Comparison of ENCODE assay signal across 24 cellular contexts in genomic region chr10:111319866-111320265, GRCh38.
"Had no signal": no experiment of that assay in that cellular context is flagged by ENCODE, and none has a peak within 500 bp of the region (broad histone marks: within the 10 kb centered on the region; RNA-seq: fewer than 3 reads in every experiment).

No MANE protein-coding gene starts in this region.

- H3K36me3 ChIP-seq: MG63 had no signal

- ATAC-seq: HepG2, Panc1, PC-3, SK-N-SH treated with all-trans-retinoic acid at 6 μM for 48 hours had no signal

- H3K27me3 ChIP-seq: MG63 had no signal

- H3K4me3 ChIP-seq: MG63 had no signal

- H3K9me3 ChIP-seq: MG63 had no signal

- DNase-seq: IMR-90, Karpas-422, KG1, MG63, NCI-H1092, NCI-H1105 treated with DMSO at 0.1 percent for 48 hours, NCI-H1417 treated with DMSO at 0.1 percent for 48 hours, NCI-H146, NCI-H1694 treated with DMSO at 0.1 percent for 48 hours, NCI-H1930, NCI-H2081, NCI-H2107, NCI-H2227 treated with DMSO at 0.1 percent for 48 hours, NCI-H510A, NCI-H524 treated with DMSO at 0.1 percent for 48 hours, NCI-H69, NCI-H774, PC-3, SHP77, T-helper 1 cell had no signal

- H3K27ac ChIP-seq: RWPE1 had no signal
